Comparison of ENCODE assay signal across 12 cellular contexts in the genomic region with DNA sequence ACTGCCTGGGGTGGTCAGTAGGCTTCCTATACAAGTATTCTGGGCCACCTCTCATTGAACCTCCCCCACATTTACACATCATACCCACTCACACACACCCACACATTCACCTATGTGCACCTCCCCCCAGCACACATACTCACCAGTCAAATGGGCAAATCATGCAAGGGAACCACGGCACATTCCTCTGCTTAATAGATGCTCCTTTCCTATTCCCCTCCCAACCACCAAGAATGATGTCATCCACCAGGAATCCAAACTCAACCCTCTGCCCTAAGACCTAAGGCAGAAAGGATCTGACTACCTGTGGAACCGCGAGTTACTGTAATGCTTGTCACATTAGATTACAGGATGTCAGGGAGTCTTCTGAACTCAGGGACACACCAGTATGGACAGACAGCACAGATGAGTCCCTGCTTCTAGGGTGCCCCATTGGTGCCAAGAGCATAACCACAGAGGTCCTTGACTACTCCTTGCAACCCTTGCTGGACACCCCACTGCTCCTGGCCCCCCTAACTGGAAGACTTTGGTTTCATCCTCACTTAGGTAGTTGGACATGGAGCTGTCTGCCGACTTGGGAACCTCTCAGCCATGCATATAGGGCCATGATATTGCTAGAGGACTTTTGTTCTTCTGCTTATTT. TPM values are rescaled to one million over a fixed set of nuclear protein-coding genes. Genes with fewer than 3 reads are reported as not detected.
DNase-seq lines count a peak whose midpoint lies in the region; ATAC-seq and TF ChIP-seq lines count a peak whose summit lies in the region.
"Had no signal": no experiment of that assay in that cellular context is flagged by ENCODE, and none has a peak within 500 bp of the region (broad histone marks: within the 10 kb centered on the region; RNA-seq: fewer than 3 reads in every experiment).

No MANE protein-coding gene starts in this region.

- DNase-seq in cardiac septum (ENCODE audit: low spot score): peak; percentile 4
- no peak for DNase-seq in Right ventricle myocardium inferior (ENCODE audit: missing footprints)
- peak; percentile 76 for DNase-seq in amniotic epithelial cell (ENCODE audit: low read depth)
- DNase-seq in iPS-NIHi7 (ENCODE audit: extremely low spot score): peak; percentile 68
- DNase-seq in cerebellum (ENCODE audit: low spot score): no peak
- no peak for DNase-seq in SW 1271 (lab: John Stamatoyannopoulos, UW)
- DNase-seq in stimulated activated naive CD8-positive, alpha-beta T cell treated with anti-CD3 and anti-CD28 coated beads, Interleukin-15, Interleukin-2, amounts not matched to agents 100 U/mL and 50 U/mL, for 24 hours: no peak
- no peak for DNase-seq in osteocyte (ENCODE audit: extremely low spot score, unreplicated experiment)
- DNase-seq: activated B cell treated with CpG ODN at 0.5 μM for 24 hours; effector CD4-positive, alpha-beta T cell; NCI-H1694; OCI-M1 had no signal

- intact Hi-C loops in cardiac septum (cut with DNase I): no loop called here
- intact Hi-C loops in Right ventricle myocardium inferior (cut with DNase I): no loop called here

- H3K4me3 Mint-ChIP-seq in osteocyte (ENCODE audit: unreplicated experiment): no peak overlapping the region
- H3K4me3 Mint-ChIP-seq: activated B cell treated with CpG ODN at 0.5 μM for 24 hours had no signal

- no peaks in the 10 kb centered on the region for H3K27me3 Mint-ChIP-seq in osteocyte (ENCODE audit: unreplicated experiment)
- H3K27me3 Mint-ChIP-seq: activated B cell treated with CpG ODN at 0.5 μM for 24 hours had no signal

- no peaks in the 10 kb centered on the region for H3K36me3 Mint-ChIP-seq in osteocyte (ENCODE audit: unreplicated experiment)

- no peak overlapping the region for H3K27ac Mint-ChIP-seq in osteocyte (ENCODE audit: unreplicated experiment)
- H3K27ac Mint-ChIP-seq: activated B cell treated with CpG ODN at 0.5 μM for 24 hours had no signal

- ATAC-seq in Right ventricle myocardium inferior: no peak
- ATAC-seq in stimulated activated naive CD8-positive, alpha-beta T cell treated with anti-CD3 and anti-CD28 coated beads, Interleukin-15, Interleukin-2, amounts not matched to agents 100 U/mL and 50 U/mL, for 24 hours: no peak

- no peaks in the 10 kb centered on the region for H3K9me3 Mint-ChIP-seq in osteocyte (ENCODE audit: unreplicated experiment)
- H3K9me3 Mint-ChIP-seq: activated B cell treated with CpG ODN at 0.5 μM for 24 hours had no signal

- no peak for TF ChIP-seq CTCF in osteocyte (IDR thresholded peaks at IDR 0.05)

- peaks cover 5% of the 10 kb centered on the region for H3K4me1 Mint-ChIP-seq in osteocyte (ENCODE audit: unreplicated experiment)
- H3K4me1 Mint-ChIP-seq: activated B cell treated with CpG ODN at 0.5 μM for 24 hours had no signal

RNA-seq across cellular contexts. Expression of a gene that starts 21.5 kb away (rescaled TPM):
- total RNA-seq in cardiac septum (75.1 TPM), Right ventricle myocardium inferior (91.9 TPM), cerebellum (98.3 TPM), osteocyte (40.8 and 43.2 TPM in 2 replicates)

Comparison
In these comparisons a context has a peak if more than half of its experiments do, and no peak if none do; other contexts are left out.
1. DNase-seq: peak in cardiac septum (single experiment), amniotic epithelial cell (single experiment) and iPS-NIHi7 (single experiment); none in Right ventricle myocardium inferior (single experiment), cerebellum (single experiment), SW 1271 (0 of 2), stimulated activated naive CD8-positive, alpha-beta T cell treated with anti-CD3 and anti-CD28 coated beads, Interleukin-15, Interleukin-2, amounts not matched to agents 100 U/mL and 50 U/mL, for 24 hours (single experiment) and osteocyte (single experiment).